ENCODE assay signal across 22 cellular contexts in the genomic region with DNA sequence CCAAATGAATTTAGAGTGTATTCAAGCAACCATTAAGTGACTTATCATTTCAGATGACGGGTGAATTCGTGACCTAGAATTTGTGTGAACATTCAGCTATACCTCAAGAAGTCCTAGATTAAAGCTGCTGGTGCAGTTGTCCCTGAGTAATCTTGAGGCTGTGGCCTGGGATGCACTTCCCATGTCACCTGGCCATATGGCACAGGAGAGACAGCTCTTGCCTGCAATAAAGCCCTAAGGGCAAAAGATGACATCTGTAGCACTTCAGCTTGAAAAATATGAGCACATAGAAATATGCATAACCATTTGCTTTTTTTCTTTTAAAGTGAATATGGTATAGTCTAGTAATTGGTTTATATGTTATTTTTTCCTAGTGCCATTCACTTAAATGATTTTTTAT.
DNase-seq lines count a peak whose midpoint lies in the region; ATAC-seq and FAIRE-seq lines count a peak whose summit lies in the region.
"Had no signal": no experiment of that assay in that cellular context is flagged by ENCODE, and none has a peak within 500 bp of the region (broad histone marks: within the 10 kb centered on the region; RNA-seq: fewer than 3 reads in every experiment).

No MANE protein-coding gene starts in this region.

- peak; percentile 21 for FAIRE-seq in endometrium (lab: Jason Lieb, UNC)
- FAIRE-seq: GM12891, GM18507, GM19239, H1 had no signal

- H3K9me3 Mint-ChIP-seq in activated CD4-positive, alpha-beta T cell treated with anti-CD3 and anti-CD28 coated beads, Interleukin-2, amount 10 ng/mL, durations not matched to agents 7 days and 5 days, result no peaks in the 10 kb centered on the region
- H3K9me3 Mint-ChIP-seq: CD4-positive, alpha-beta memory T cell had no signal

- H3K27ac Mint-ChIP-seq in activated CD4-positive, alpha-beta T cell treated with anti-CD3 and anti-CD28 coated beads, Interleukin-2, amount 10 ng/mL, durations not matched to agents 7 days and 5 days, result no peak overlapping the region

- peak; percentile 74 for DNase-seq in NCI-H2171 treated with DMSO at 0.1 percent for 48 hours (lab: John Stamatoyannopoulos, UW)
- peak; percentile 29 for DNase-seq in NCI-H524 treated with DMSO at 0.1 percent for 48 hours (lab: John Stamatoyannopoulos, UW)
- peak; percentile 6 for DNase-seq in NCI-H82 treated with DMSO at 0.1 percent for 48 hours (lab: John Stamatoyannopoulos, UW; ENCODE audit: unreplicated experiment)
- no peak for DNase-seq in OCI-M1 (lab: John Stamatoyannopoulos, UW)
- DNase-seq in activated CD4-positive, alpha-beta T cell treated with anti-CD3 and anti-CD28 coated beads, Interleukin-2, amount 10 ng/mL, durations not matched to agents 7 days and 5 days, result no peak
- DNase-seq: C1 segment of cervical spinal cord; Calu3; CD4-positive, alpha-beta memory T cell; COR-L47; DMS53; DMS79 treated with DMSO at 0.1 percent for 48 hours; GF-D8; GM23248; H7; HCEC 1CT had no signal

- H3K27me3 Mint-ChIP-seq in activated CD4-positive, alpha-beta T cell treated with anti-CD3 and anti-CD28 coated beads, Interleukin-2, amount 10 ng/mL, durations not matched to agents 7 days and 5 days, result no peaks in the 10 kb centered on the region

- ATAC-seq in GM18909 (IDR thresholded peaks at IDR 0.05; ENCODE audit: poor library complexity, unreplicated experiment) (no peak), HG03457 (IDR thresholded peaks at IDR 0.05; ENCODE audit: unreplicated experiment) (no peak)

- H3K36me3 Mint-ChIP-seq in activated CD4-positive, alpha-beta T cell treated with anti-CD3 and anti-CD28 coated beads, Interleukin-2, amount 10 ng/mL, durations not matched to agents 7 days and 5 days (ENCODE audit: low read depth), result no peaks in the 10 kb centered on the region
- H3K36me3 Mint-ChIP-seq: CD4-positive, alpha-beta memory T cell had no signal

- CTCF ChIA-PET in activated CD4-positive, alpha-beta T cell treated with anti-CD3 and anti-CD28 coated beads, Interleukin-2, amount 10 ng/mL, durations not matched to agents 7 days and 5 days (lab: Charles Lee), result no interaction called here

- H3K4me1 Mint-ChIP-seq in activated CD4-positive, alpha-beta T cell treated with anti-CD3 and anti-CD28 coated beads, Interleukin-2, amount 10 ng/mL, durations not matched to agents 7 days and 5 days, result no peaks in the 10 kb centered on the region

- no peak overlapping the region for H3K4me3 Mint-ChIP-seq in activated CD4-positive, alpha-beta T cell treated with anti-CD3 and anti-CD28 coated beads, Interleukin-2, amount 10 ng/mL, durations not matched to agents 7 days and 5 days
- H3K4me3 Mint-ChIP-seq: CD4-positive, alpha-beta memory T cell had no signal

- POLR2A ChIA-PET in activated CD4-positive, alpha-beta T cell treated with anti-CD3 and anti-CD28 coated beads, Interleukin-2, amount 10 ng/mL, durations not matched to agents 7 days and 5 days (lab: Charles Lee), result no interaction called here

Comparison
In these comparisons a context has a peak if more than half of its experiments do, and no peak if none do; other contexts are left out.
1. DNase-seq: peak in NCI-H2171 treated with DMSO at 0.1 percent for 48 hours (single experiment), NCI-H524 treated with DMSO at 0.1 percent for 48 hours (single experiment) and NCI-H82 treated with DMSO at 0.1 percent for 48 hours (single experiment); none in OCI-M1 (single experiment) and activated CD4-positive, alpha-beta T cell treated with anti-CD3 and anti-CD28 coated beads, Interleukin-2, amount 10 ng/mL, durations not matched to agents 7 days and 5 days (single experiment).